In the genomic region with DNA sequence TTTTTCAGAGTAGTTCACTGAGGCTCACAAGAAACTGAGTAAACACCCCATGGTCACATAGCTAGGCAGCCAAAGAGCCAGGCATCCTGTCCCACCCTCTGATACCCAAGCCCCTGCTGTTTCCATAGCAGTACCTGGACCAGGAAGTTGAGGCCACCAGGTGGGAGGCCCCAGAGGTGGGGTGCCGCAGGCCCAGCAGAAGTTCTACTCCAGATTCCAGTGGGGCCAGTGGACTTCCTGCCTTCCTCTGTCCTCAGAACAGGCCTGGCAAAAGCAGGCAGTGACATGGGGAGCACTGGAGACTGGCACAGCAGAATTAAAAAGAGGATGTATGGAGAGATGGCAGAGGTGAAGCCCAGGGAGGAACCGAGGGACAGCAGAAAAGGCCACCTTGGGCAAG, we compare ENCODE assay signal across 11 cellular contexts. TPM values are rescaled to one million over a fixed set of nuclear protein-coding genes. Genes with fewer than 3 reads are reported as not detected.
DNase-seq lines count a peak whose midpoint lies in the region; ATAC-seq and TF ChIP-seq lines count a peak whose summit lies in the region.
"Had no signal": no experiment of that assay in that cellular context is flagged by ENCODE, and none has a peak within 500 bp of the region (broad histone marks: within the 10 kb centered on the region; RNA-seq: fewer than 3 reads in every experiment).

No MANE protein-coding gene starts in this region.

- H3K4me1 ChIP-seq in right atrium auricular region: peaks cover 0 to 30% of the 10 kb centered on the region in 2 donors
- peaks cover 0 to 36% (median 22%) of the 10 kb centered on the region in 9 donors for H3K4me1 ChIP-seq in heart right ventricle
- H3K4me1 ChIP-seq in uterus: peaks cover 4 to 8% of the 10 kb centered on the region in 2 donors

- DNase-seq in right atrium auricular region (ENCODE audit: low spot score) (no peak), heart right ventricle (no peak), WERI-Rb-1 (no peak), uterus (no peak)
- no peak for DNase-seq in naive thymus-derived CD8-positive, alpha-beta T cell
- DNase-seq in stimulated activated CD4-positive, alpha-beta T cell treated with anti-CD3 and anti-CD28 coated beads, Interleukin-4, amount 100 ng/mL, for 1 hour: no peak
- DNase-seq: activated naive CD8-positive, alpha-beta T cell treated with anti-CD3 and anti-CD28 coated beads, Interleukin-2, amount 50 U/mL, for 24 hours; stimulated activated CD4-positive, alpha-beta T cell treated with anti-CD3 and anti-CD28 coated beads, Interleukin-2, amount 100 ng/mL, for 24 hours had no signal

- 85 to 86% methylated on average over 2 of the region's 2 CpGs for WGBS in heart right ventricle, 2 donors

- H3K4me1 Mint-ChIP-seq in naive thymus-derived CD8-positive, alpha-beta T cell: peaks cover 7 to 19% (median 15%) of the 10 kb centered on the region in 4 donors

- no peak for TF ChIP-seq POLR2A in uterus (IDR thresholded peaks at IDR 0.05)

- H3K9me3 ChIP-seq in right atrium auricular region (no peaks in the 10 kb centered on the region), heart right ventricle (no peaks in the 10 kb centered on the region), WERI-Rb-1 (ENCODE audit: severe bottlenecking) (no peaks in the 10 kb centered on the region), uterus (no peaks in the 10 kb centered on the region)

- H3K27ac ChIP-seq in right atrium auricular region (peak overlapping the region; percentile 80 to 91), heart right ventricle (peak overlapping the region in 2 of 10 donors; percentile 87 to 91), WERI-Rb-1 (peak overlapping the region; percentile 82), uterus (peak overlapping the region; percentile 98 to 99)

- no peak overlapping the region for H3K4me3 ChIP-seq in right atrium auricular region
- peak overlapping the region in 1 of 10 donors; percentile 61 for H3K4me3 ChIP-seq in heart right ventricle
- no peak overlapping the region for H3K4me3 ChIP-seq in WERI-Rb-1 (ENCODE audit: low read depth, low read length)
- no peak overlapping the region for H3K4me3 ChIP-seq in uterus

- TF ChIP-seq CTCF in right atrium auricular region (IDR thresholded peaks at IDR 0.05) (no peak), heart right ventricle (IDR thresholded peaks at IDR 0.05) (no peak), WERI-Rb-1 (IDR thresholded peaks at IDR 0.05; ENCODE audit: low read depth, low read length) (no peak), uterus (IDR thresholded peaks at IDR 0.05) (no peak)

- H3K27me3 ChIP-seq in right atrium auricular region (no peaks in the 10 kb centered on the region), heart right ventricle (peaks cover 0 to 55% (median 5%) of the 10 kb centered on the region in 7 donors), WERI-Rb-1 (ENCODE audit: insufficient read depth, low read depth, severe bottlenecking) (no peaks in the 10 kb centered on the region), uterus (no peaks in the 10 kb centered on the region)

- H3K27ac Mint-ChIP-seq in naive thymus-derived CD8-positive, alpha-beta T cell: peak overlapping the region in 1 of 10 donors; percentile 56
- H3K27ac Mint-ChIP-seq: activated naive CD8-positive, alpha-beta T cell treated with anti-CD3 and anti-CD28 coated beads, Interleukin-2, amount 50 U/mL, for 24 hours had no signal

- H3K27me3 Mint-ChIP-seq in naive thymus-derived CD8-positive, alpha-beta T cell: peaks cover 39 to 60% (median 48%) of the 10 kb centered on the region in 5 donors

- peak overlapping the region; percentile 56 to 85 (median 66) for H3K4me3 Mint-ChIP-seq in naive thymus-derived CD8-positive, alpha-beta T cell
- H3K4me3 Mint-ChIP-seq: activated naive CD8-positive, alpha-beta T cell treated with anti-CD3 and anti-CD28 coated beads, Interleukin-2, amount 50 U/mL, for 24 hours had no signal

- intact Hi-C loops in heart right ventricle (cut with DNase I): loop anchor here in 1 of 10 donors (1.0 kb wide), 1 partner anchor 17 kb away; no protein-coding TSS in a partner anchor
- intact Hi-C loops in uterus (cut with DNase I; ENCODE audit: low total_unique reads): no loop called here

- H3K36me3 Mint-ChIP-seq in naive thymus-derived CD8-positive, alpha-beta T cell: no peaks in the 10 kb centered on the region

- ATAC-seq in heart right ventricle (no peak), HG02840 (IDR thresholded peaks at IDR 0.05; ENCODE audit: low FRiP score, unreplicated experiment) (no peak), GM18909 (IDR thresholded peaks at IDR 0.05; ENCODE audit: poor library complexity, unreplicated experiment) (no peak)
- no peak for ATAC-seq in naive thymus-derived CD8-positive, alpha-beta T cell
- ATAC-seq: activated naive CD8-positive, alpha-beta T cell treated with anti-CD3 and anti-CD28 coated beads, Interleukin-2, amount 50 U/mL, for 24 hours had no signal

- H3K9me3 Mint-ChIP-seq in naive thymus-derived CD8-positive, alpha-beta T cell: peaks cover 0 to 1% (median 0%) of the 10 kb centered on the region in 9 donors
- H3K9me3 Mint-ChIP-seq: activated naive CD8-positive, alpha-beta T cell treated with anti-CD3 and anti-CD28 coated beads, Interleukin-2, amount 50 U/mL, for 24 hours had no signal

- POLR2A ChIA-PET in naive thymus-derived CD8-positive, alpha-beta T cell (lab: Charles Lee): no interaction called here

- H3K36me3 ChIP-seq in right atrium auricular region (no peaks in the 10 kb centered on the region), heart right ventricle (peaks cover 0 to 8% (median 0%) of the 10 kb centered on the region in 9 donors), WERI-Rb-1 (peaks cover 44% of the 10 kb centered on the region), uterus (no peaks in the 10 kb centered on the region)

RNA-seq across cellular contexts. Expression of gene FOXO6, which starts 19.0 kb away (rescaled TPM):
- total RNA-seq in right atrium auricular region (1 to 10 TPM; 1.4 to 1.9 TPM), heart right ventricle (1 to 10 TPM in 8 of 10 donors, under 1 TPM in 2; 0.30 to 2.6 (median 1.4) TPM), uterus (10 to 100 TPM in 1 of 4 donors, 1 to 10 TPM in 2, not detected in 1; 3.9 to 20.1 (median 7.6) TPM)
- polyA plus RNA-seq in heart right ventricle: under 1 TPM; 0.77 to 0.95 TPM
- under 1 TPM in 1 of 2 experiments, not detected in 1; 0.19 TPM for total RNA-seq in naive thymus-derived CD8-positive, alpha-beta T cell
- polyA plus RNA-seq in naive thymus-derived CD8-positive, alpha-beta T cell: not detected
- total RNA-seq: lung microvascular endothelial cell had no signal
